In the genomic region with DNA sequence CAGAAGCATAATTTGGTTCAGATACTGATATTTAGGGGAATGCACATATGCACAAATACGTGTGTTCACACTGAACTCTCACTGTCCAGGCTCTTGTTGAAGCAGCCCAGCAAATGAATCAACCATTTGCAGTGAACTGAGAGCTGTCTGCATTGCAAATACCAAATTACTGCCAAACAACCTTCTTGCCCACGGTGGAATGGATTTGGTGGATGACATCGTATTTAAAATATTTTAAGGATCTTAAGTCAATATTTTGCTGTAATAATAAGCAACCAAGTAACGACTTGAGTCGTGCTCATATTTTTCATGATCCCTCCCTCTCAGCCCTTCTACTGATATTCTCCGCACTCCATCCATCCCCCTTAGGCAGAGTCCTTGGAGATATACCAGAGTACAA, we compare ENCODE assay signal across 20 cellular contexts.
"Had no signal": no experiment of that assay in that cellular context is flagged by ENCODE, and none has a peak within 500 bp of the region (broad histone marks: within the 10 kb centered on the region; RNA-seq: fewer than 3 reads in every experiment).

No MANE protein-coding gene starts in this region.

- H3K9me3 ChIP-seq: esophagus squamous epithelium, left lung, right atrium auricular region, suprapubic skin, transverse colon, uterus had no signal

- ATAC-seq: activated CD8-positive, alpha-beta T cell treated with anti-CD3 and anti-CD28 coated beads for 36 hours; activated T-helper 17 cell treated with anti-CD3 and anti-CD28 coated beads, Interleukin-2, amount 50 U/mL, for 72 hours; effector memory CD8-positive, alpha-beta T cell had no signal

- H3K4me3 Mint-ChIP-seq: activated CD8-positive, alpha-beta T cell treated with anti-CD3 and anti-CD28 coated beads for 36 hours; activated naive CD8-positive, alpha-beta T cell treated with anti-CD3 and anti-CD28 coated beads for 36 hours; activated T-helper 17 cell treated with anti-CD3 and anti-CD28 coated beads, Interleukin-2, amount 50 U/mL, for 72 hours; effector memory CD8-positive, alpha-beta T cell; stimulated activated naive CD8-positive, alpha-beta T cell treated with anti-CD3 and anti-CD28 coated beads, Interleukin-15, Interleukin-2, amounts not matched to agents 100 ng/mL and 50 ng/mL, for 24 hours had no signal

- DNase-seq: activated CD4-positive, alpha-beta T cell treated with anti-CD3 and anti-CD28 coated beads for 4 hours; activated CD8-positive, alpha-beta T cell treated with anti-CD3 and anti-CD28 coated beads for 36 hours; activated naive CD4-positive, alpha-beta T cell; activated naive CD8-positive, alpha-beta T cell treated with anti-CD3 and anti-CD28 coated beads for 36 hours; activated T-cell treated with anti-CD3 and anti-CD28 coated beads, Interleukin-2, amount 50 U/mL, for 1 hour; effector memory CD8-positive, alpha-beta T cell; esophagus squamous epithelium; foreskin melanocyte; hypothalamus; kidney; left lung; transverse colon had no signal

- H3K36me3 ChIP-seq: cardiac muscle cell, esophagus squamous epithelium, left lung, right atrium auricular region, suprapubic skin, transverse colon, uterus had no signal

- H3K4me1 Mint-ChIP-seq: activated naive CD8-positive, alpha-beta T cell treated with anti-CD3 and anti-CD28 coated beads for 36 hours; activated T-helper 17 cell treated with anti-CD3 and anti-CD28 coated beads, Interleukin-2, amount 50 U/mL, for 72 hours had no signal

- H3K4me1 ChIP-seq: esophagus squamous epithelium, left lung, right atrium auricular region, suprapubic skin, transverse colon, uterus had no signal

- H3K27ac ChIP-seq: esophagus squamous epithelium, left lung, right atrium auricular region, skin epidermis, suprapubic skin, transverse colon, uterus had no signal

- H3K9me3 Mint-ChIP-seq: activated naive CD8-positive, alpha-beta T cell treated with anti-CD3 and anti-CD28 coated beads for 36 hours; stimulated activated naive CD8-positive, alpha-beta T cell treated with anti-CD3 and anti-CD28 coated beads, Interleukin-15, Interleukin-2, amounts not matched to agents 100 ng/mL and 50 ng/mL, for 24 hours had no signal

- H3K27me3 Mint-ChIP-seq: activated CD8-positive, alpha-beta T cell treated with anti-CD3 and anti-CD28 coated beads for 36 hours; activated naive CD8-positive, alpha-beta T cell treated with anti-CD3 and anti-CD28 coated beads for 36 hours; activated T-helper 17 cell treated with anti-CD3 and anti-CD28 coated beads, Interleukin-2, amount 50 U/mL, for 72 hours; effector memory CD8-positive, alpha-beta T cell; progenitor cell of endocrine pancreas; stimulated activated naive CD8-positive, alpha-beta T cell treated with anti-CD3 and anti-CD28 coated beads, Interleukin-15, Interleukin-2, amounts not matched to agents 100 ng/mL and 50 ng/mL, for 24 hours had no signal

- H3K27me3 ChIP-seq: cardiac muscle cell, esophagus squamous epithelium, left lung, right atrium auricular region, suprapubic skin, transverse colon, uterus had no signal

- H3K36me3 Mint-ChIP-seq: activated naive CD8-positive, alpha-beta T cell treated with anti-CD3 and anti-CD28 coated beads for 36 hours had no signal

- H3K4me3 ChIP-seq: cardiac muscle cell, esophagus squamous epithelium, left lung, right atrium auricular region, skin epidermis, suprapubic skin, transverse colon, uterus had no signal

- H3K27ac Mint-ChIP-seq: activated CD8-positive, alpha-beta T cell treated with anti-CD3 and anti-CD28 coated beads for 36 hours; activated naive CD8-positive, alpha-beta T cell treated with anti-CD3 and anti-CD28 coated beads for 36 hours; activated T-helper 17 cell treated with anti-CD3 and anti-CD28 coated beads, Interleukin-2, amount 50 U/mL, for 72 hours; effector memory CD8-positive, alpha-beta T cell; progenitor cell of endocrine pancreas; stimulated activated naive CD8-positive, alpha-beta T cell treated with anti-CD3 and anti-CD28 coated beads, Interleukin-15, Interleukin-2, amounts not matched to agents 100 ng/mL and 50 ng/mL, for 24 hours had no signal
